Comparison of ENCODE assay signal across 3 cellular contexts in genomic region chr3:129769616-129770015, GRCh38.
"Had no signal": no experiment of that assay in that cellular context is flagged by ENCODE, and none has a peak within 500 bp of the region (broad histone marks: within the 10 kb centered on the region; RNA-seq: fewer than 3 reads in every experiment).

No MANE protein-coding gene starts in this region.

- DNase-seq: GDM1, GF-D8 had no signal

- H3K4me3 ChIP-seq: GM12878 had no signal

- ATAC-seq: GM12878 had no signal
